ENCODE assay signal across 10 cellular contexts in the genomic region with DNA sequence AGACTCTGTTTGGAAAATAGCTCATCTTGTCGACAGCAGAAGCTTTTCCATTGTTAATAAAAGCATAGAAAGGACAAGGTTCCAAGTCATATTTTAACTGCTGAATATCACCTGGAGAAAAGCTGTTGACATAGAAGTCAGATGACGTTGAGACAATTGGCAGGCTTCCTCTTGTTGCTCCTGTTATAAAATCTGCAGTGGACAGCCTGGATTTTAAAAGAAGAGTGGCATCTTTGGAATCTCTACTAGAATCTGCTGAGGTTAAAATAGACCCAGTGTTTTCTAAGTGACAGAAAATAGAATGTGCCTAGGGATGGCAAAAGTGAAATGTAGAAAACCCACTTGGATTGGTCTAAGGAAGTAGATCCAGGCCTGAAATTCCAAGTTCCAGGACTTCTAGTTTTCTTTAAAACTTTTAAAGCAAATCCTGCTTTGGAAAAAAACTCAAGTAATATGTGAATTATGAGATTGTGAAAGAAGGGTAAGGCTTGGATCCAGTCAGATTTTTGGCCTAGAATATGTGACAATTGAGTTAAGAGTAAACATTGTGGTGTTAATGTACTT. TPM values are rescaled to one million over a fixed set of nuclear protein-coding genes. Genes with fewer than 3 reads are reported as not detected.
A peak's percentile ranks its signal among the peaks of the same experiment; 100 is the strongest.
DNase-seq lines count a peak whose midpoint lies in the region; ATAC-seq and TF ChIP-seq lines count a peak whose summit lies in the region.
"Had no signal": no experiment of that assay in that cellular context is flagged by ENCODE, and none has a peak within 500 bp of the region (broad histone marks: within the 10 kb centered on the region; RNA-seq: fewer than 3 reads in every experiment).

No MANE protein-coding gene starts in this region.

- H3K23ac ChIP-seq in IMR-90 (ENCODE audit: low read depth, low read length) = no peak overlapping the region

- H3K4me3 Mint-ChIP-seq in natural killer cell = no peak overlapping the region
- H3K4me3 Mint-ChIP-seq: activated CD4-positive, alpha-beta memory T cell treated with anti-CD3 and anti-CD28 coated beads, Interleukin-2, amount 10 ng/mL, durations not matched to agents 7 days and 5 days; neural crest cell had no signal

- H3K9me3 ChIP-seq in IMR-90 (ENCODE audit: control insufficient read depth, insufficient read depth, low read length) (no peaks in the 10 kb centered on the region), subcutaneous abdominal adipose tissue (ENCODE audit: control insufficient read depth in 5 of 5, low read length in 5 of 5) (no peaks in the 10 kb centered on the region)

- H3K4me1 ChIP-seq in IMR-90 (ENCODE audit: control insufficient read depth, insufficient read depth, low read length) = peaks cover 15% of the 10 kb centered on the region
- H3K4me1 ChIP-seq in subcutaneous abdominal adipose tissue (ENCODE audit: control insufficient read depth in 5 of 5, insufficient read depth in 5 of 5, low read length in 5 of 5) = peaks cover 0 to 42% (median 26%) of the 10 kb centered on the region in 5 donors

- no peaks in the 10 kb centered on the region for H3K36me3 Mint-ChIP-seq in natural killer cell

- peaks cover 10 to 11% of the 10 kb centered on the region in 2 donors for H3K4me1 Mint-ChIP-seq in natural killer cell
- H3K4me1 Mint-ChIP-seq: activated CD4-positive, alpha-beta memory T cell treated with anti-CD3 and anti-CD28 coated beads, Interleukin-2, amount 10 ng/mL, durations not matched to agents 7 days and 5 days; neural crest cell had no signal

- peaks cover 9% of the 10 kb centered on the region; the same call in 1 of the 2 replicates for H4K20me1 ChIP-seq in IMR-90 (ENCODE audit: insufficient read depth, low read length)

- ATAC-seq in IMR-90 (ENCODE audit: low read depth) (peak; percentile 30), natural killer cell (no peak)

- TF ChIP-seq RAD21 in IMR-90 (IDR thresholded peaks at IDR 0.05; ENCODE audit: low read length) = no peak

- no peak overlapping the region for H3K14ac ChIP-seq in IMR-90 (replicated peaks; ENCODE audit: low read depth, low read length)

- peaks cover 10% of the 10 kb centered on the region for H3K9me1 ChIP-seq in IMR-90 (ENCODE audit: insufficient read depth, low read length)

- H3K27me3 ChIP-seq in IMR-90 (ENCODE audit: control insufficient read depth, insufficient read depth, low read length) = no peaks in the 10 kb centered on the region
- no peaks in the 10 kb centered on the region for H3K27me3 ChIP-seq in subcutaneous abdominal adipose tissue (ENCODE audit: control insufficient read depth in 5 of 5, insufficient read depth in 4 of 5, low read length in 5 of 5)

- TF ChIP-seq POLR2A in IMR-90 (IDR thresholded peaks at IDR 0.05; ENCODE audit: low read depth, low read length) = no peak

- H3K36me3 ChIP-seq in IMR-90 (ENCODE audit: control insufficient read depth, insufficient read depth, low read length) (peaks cover 1% of the 10 kb centered on the region; the same call in 1 of the 2 replicates), subcutaneous abdominal adipose tissue (ENCODE audit: control insufficient read depth in 5 of 5, insufficient read depth in 5 of 5, low read length in 5 of 5) (peaks cover 0 to 11% (median 3%) of the 10 kb centered on the region in 5 donors)

- peak overlapping the region; percentile 24; the same call in 1 of the 2 replicates for H2BK120ac ChIP-seq in IMR-90 (ENCODE audit: low read depth, low read length)

- peak overlapping the region in 1 of 2 donors; percentile 42 for H3K27ac Mint-ChIP-seq in natural killer cell
- H3K27ac Mint-ChIP-seq: activated CD4-positive, alpha-beta memory T cell treated with anti-CD3 and anti-CD28 coated beads, Interleukin-2, amount 10 ng/mL, durations not matched to agents 7 days and 5 days had no signal

- peak overlapping the region; percentile 12; the same call in 1 of the 2 replicates for H3K4me2 ChIP-seq in IMR-90 (ENCODE audit: low read depth, low read length)

- peaks cover 14 to 29% of the 10 kb centered on the region in 2 experiments for H3K79me1 ChIP-seq in IMR-90 (ENCODE audit: low read depth in 1 of 2, low read length in 2 of 2)

- CTCF ChIA-PET in IMR-90 (lab: Yijun Ruan, JAX) = interaction anchor here (0.6 kb wide), 1 partner anchor 24 kb away, joined by 3 read pairs; no protein-coding TSS in a partner anchor

- H2BK5ac ChIP-seq in IMR-90 (ENCODE audit: low read depth, low read length, poor library complexity, severe bottlenecking) = peak overlapping the region; percentile 91

- TF ChIP-seq CTCF in IMR-90 (conservative IDR thresholded peaks at IDR 0.05; ENCODE audit: low read depth, low read length) = no peak
- no peak for TF ChIP-seq CTCF in astrocyte of the spinal cord (IDR thresholded peaks at IDR 0.05; ENCODE audit: low read depth, low read length)
- no peak for TF ChIP-seq CTCF in natural killer cell (IDR thresholded peaks at IDR 0.05)

- no peak overlapping the region for H2AFZ ChIP-seq in IMR-90 (replicated peaks; ENCODE audit: low read length, poor library complexity)

- no peak overlapping the region; the same call in 1 of the 2 replicates for H4K5ac ChIP-seq in IMR-90 (ENCODE audit: low read depth, low read length)

- H3K18ac ChIP-seq in IMR-90 (ENCODE audit: low read depth, low read length) = peak overlapping the region; percentile 57

- intact Hi-C loops in IMR-90 (cut with micrococcal nuclease) (no loop called here), natural killer cell (cut with micrococcal nuclease) (no loop called here)

- H3K4ac ChIP-seq in IMR-90 (ENCODE audit: low read depth, low read length) = peak overlapping the region; percentile 3; the same call in 1 of the 2 replicates

- WGBS in IMR-90 (ENCODE audit: extremely low coverage in 2 of 2, insufficient read length in 1 of 2), 2 experiments = no CpG with 5 or more reads among the region's 2 CpGs

- no peak overlapping the region for H2BK15ac ChIP-seq in IMR-90 (ENCODE audit: low read depth, low read length)

- no peak overlapping the region for H2AK9ac ChIP-seq in IMR-90 (replicated peaks; ENCODE audit: low read depth, low read length, poor library complexity)

- dilution Hi-C loops in IMR-90 (cut with HindIII; ENCODE audit: low sequenced_read_pairs, unreplicated experiment) = no loop called here

- in situ Hi-C loops in IMR-90 (cut with MboI; ENCODE audit: low sequenced_read_pairs) = no loop called here
- in situ Hi-C loops in astrocyte of the spinal cord (cut with HindIII; ENCODE audit: low sequenced_read_pairs) = no loop called here

- H3K4me3 ChIP-seq in IMR-90 (ENCODE audit: insufficient read depth, low read depth, low read length) (no peak overlapping the region), astrocyte of the spinal cord (ENCODE audit: low read depth, low read length) (no peak overlapping the region), subcutaneous abdominal adipose tissue (ENCODE audit: low read depth in 1 of 5, low read length in 5 of 5) (no peak overlapping the region)

- POLR2A ChIA-PET in IMR-90 (lab: Charles Lee; ENCODE audit: unreplicated experiment) = no interaction called here

- DNase-seq in IMR-90 (peak; percentile 72), astrocyte of the spinal cord (ENCODE audit: low read depth, low spot score) (peak; percentile 66), iris pigment epithelial cell (ENCODE audit: low read depth) (peak; percentile 75), ecto neural progenitor cell (ENCODE audit: low spot score) (no peak), natural killer cell (no peak)
- no peak for DNase-seq in activated CD8-positive, alpha-beta memory T cell treated with anti-CD3 and anti-CD28 coated beads for 24 hours
- DNase-seq in activated CD4-positive, alpha-beta T cell treated with anti-CD3 and anti-CD28 coated beads for 4 hours = no peak
- DNase-seq: activated CD4-positive, alpha-beta memory T cell treated with anti-CD3 and anti-CD28 coated beads, Interleukin-2, amount 10 ng/mL, durations not matched to agents 7 days and 5 days had no signal

- no peaks in the 10 kb centered on the region for H3K9me3 Mint-ChIP-seq in natural killer cell
- H3K9me3 Mint-ChIP-seq: activated CD4-positive, alpha-beta memory T cell treated with anti-CD3 and anti-CD28 coated beads, Interleukin-2, amount 10 ng/mL, durations not matched to agents 7 days and 5 days; neural crest cell had no signal

- H3K9ac ChIP-seq in IMR-90 (ENCODE audit: low read depth, low read length) (no peak overlapping the region), subcutaneous abdominal adipose tissue (ENCODE audit: low read length in 5 of 5) (peak overlapping the region in 1 of 5 donors; percentile 35)

- H4K8ac ChIP-seq in IMR-90 (ENCODE audit: low read depth in 2 of 2, low read length in 2 of 2) = no peak overlapping the region

- no TSS peak for BruUV-seq in IMR-90 (replicated peaks; lab: Mats Ljungman, UMichigan)

- H3K27me3 Mint-ChIP-seq in natural killer cell (ENCODE audit: low read depth in 2 of 2) = no peaks in the 10 kb centered on the region
- H3K27me3 Mint-ChIP-seq: activated CD4-positive, alpha-beta memory T cell treated with anti-CD3 and anti-CD28 coated beads, Interleukin-2, amount 10 ng/mL, durations not matched to agents 7 days and 5 days had no signal

- peak overlapping the region; percentile 53; the same call in 1 of the 2 replicates for H3K27ac ChIP-seq in IMR-90 (ENCODE audit: insufficient read depth, low read length)
- H3K27ac ChIP-seq in subcutaneous abdominal adipose tissue (ENCODE audit: low read depth, low read length) = peak overlapping the region; percentile 61

- no peak overlapping the region for H4K91ac ChIP-seq in IMR-90 (ENCODE audit: insufficient read depth, low read depth, low read length)

- no peak overlapping the region for H2AK5ac ChIP-seq in IMR-90 (ENCODE audit: low read depth, low read length)

- H3K56ac ChIP-seq in IMR-90 (ENCODE audit: extremely low read depth, insufficient read depth, low read length) = 0 out of 2 replicates have a peak overlapping the region, but pooled peaks have one; percentile 16

- H2BK20ac ChIP-seq in IMR-90 (ENCODE audit: low read depth, low read length) = 0 out of 2 replicates have a peak overlapping the region, but pooled peaks have one; percentile 28

TF ChIP-seq in IMR-90, 13 proteins besides CTCF, POLR2A, EP300 and RAD21 (continues in another document):
- TF ChIP-seq SMC3 (IDR thresholded peaks at IDR 0.05; ENCODE audit: low read depth, low read length) (no peak), FOS (IDR thresholded peaks at IDR 0.05; ENCODE audit: low read depth, low read length) (no peak), RFX5 (IDR thresholded peaks at IDR 0.05; ENCODE audit: low read depth, low read length) (no peak), CHD1 (IDR thresholded peaks at IDR 0.05; ENCODE audit: low read depth, low read length) (no peak), NFE2L2 (IDR thresholded peaks at IDR 0.05; ENCODE audit: low read depth, low read length) (no peak)

RNA-seq across cellular contexts. Expression of a gene that starts 53.6 kb away (rescaled TPM):
- 5.2 and 10.3 TPM in 2 replicates for total RNA-seq in IMR-90 (2012; rRNA removed)
- polyA plus RNA-seq in IMR-90 (2012; rRNA removed) = 13.4 and 16.1 TPM in 2 replicates
- 1.9 and 2.5 TPM in 2 replicates for polyA plus RNA-seq in IMR-90 (2012; cell fraction: cytosol; rRNA removed)
- polyA plus RNA-seq in IMR-90 (2012; cell fraction: nucleus; rRNA removed; ENCODE audit: low replicate concordance) = 2.7 and 27.0 TPM in 2 replicates
- 1 to 10 TPM in 2 of 3 donors, under 1 TPM in 1; 0.85 to 1.4 (median 1.1) TPM for total RNA-seq in natural killer cell

RNA-seq across cellular contexts. Expression of a gene that starts 55.4 kb away (rescaled TPM):
- total RNA-seq in IMR-90 (2012; rRNA removed) (16.3 and 21.4 TPM in 2 replicates), natural killer cell (10 to 100 TPM; 13.6 to 16.9 (median 15.6) TPM)
- 3.9 and 5.7 TPM in 2 replicates for polyA plus RNA-seq in IMR-90 (2012; rRNA removed)
- 0.84 and 1.6 TPM in 2 replicates for polyA plus RNA-seq in IMR-90 (2012; cell fraction: cytosol; rRNA removed)
- 0.77 and 4.0 TPM in 2 replicates for polyA plus RNA-seq in IMR-90 (2012; cell fraction: nucleus; rRNA removed; ENCODE audit: low replicate concordance)

Comparison
In these comparisons a context has a peak if more than half of its experiments do, and no peak if none do; other contexts are left out.
1. DNase-seq: peak in IMR-90 (single experiment), astrocyte of the spinal cord (single experiment) and iris pigment epithelial cell (single experiment); none in ecto neural progenitor cell (single experiment), activated CD8-positive, alpha-beta memory T cell treated with anti-CD3 and anti-CD28 coated beads for 24 hours (single experiment), activated CD4-positive, alpha-beta T cell treated with anti-CD3 and anti-CD28 coated beads for 4 hours (0 of 2) and natural killer cell (single experiment).